Comparison of ENCODE assay signal across 27 cellular contexts in the genomic region with DNA sequence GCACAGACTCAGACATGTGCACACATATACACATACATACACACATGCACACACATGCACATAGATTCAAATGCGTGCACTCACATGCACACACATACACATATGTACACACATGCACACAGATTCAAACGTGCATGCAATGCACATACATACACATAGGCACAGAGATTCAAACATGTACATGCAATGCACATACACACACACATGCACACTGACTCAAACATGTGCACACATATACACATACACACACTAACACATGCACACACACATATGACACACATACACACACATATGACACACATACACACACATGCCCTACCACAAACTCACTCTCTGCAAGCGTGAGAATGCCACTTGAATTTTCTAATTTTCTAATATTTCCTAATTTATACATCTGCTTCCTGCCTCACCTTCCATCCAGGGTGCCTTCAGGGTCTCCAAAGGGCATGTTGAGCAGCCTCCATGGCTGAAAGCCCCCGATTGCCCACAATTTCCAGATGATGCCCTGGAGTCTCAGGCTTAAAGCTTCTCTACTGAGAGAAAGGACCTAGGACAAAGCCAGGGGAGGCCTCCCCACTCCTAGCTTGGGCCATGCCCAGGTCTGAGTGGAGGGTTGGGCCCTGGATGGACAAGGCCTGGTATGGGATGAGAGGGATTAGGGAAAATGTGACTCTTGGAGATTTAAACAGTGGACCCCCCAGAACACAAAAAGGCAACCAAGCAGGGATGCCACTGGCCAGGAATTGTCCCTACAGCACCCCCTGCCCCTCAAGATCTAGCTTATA.
DNase-seq lines count a peak whose midpoint lies in the region; ATAC-seq, FAIRE-seq and TF ChIP-seq lines count a peak whose summit lies in the region.
"Had no signal": no experiment of that assay in that cellular context is flagged by ENCODE, and none has a peak within 500 bp of the region (broad histone marks: within the 10 kb centered on the region; RNA-seq: fewer than 3 reads in every experiment).

No MANE protein-coding gene starts in this region.

- TF ChIP-seq EP300 in esophagus muscularis mucosa (IDR thresholded peaks at IDR 0.05), result no peak

- peaks cover 3 to 42% (median 14%) of the 10 kb centered on the region in 11 donors for H3K9me3 Mint-ChIP-seq in naive thymus-derived CD4-positive, alpha-beta T cell

- no peaks in the 10 kb centered on the region for H3K27me3 ChIP-seq in bronchial epithelial cell (ENCODE audit: control insufficient read depth, insufficient read depth, low read length)
- peaks cover 0 to 18% (median 0%) of the 10 kb centered on the region in 4 donors for H3K27me3 ChIP-seq in esophagus muscularis mucosa
- no peaks in the 10 kb centered on the region for H3K27me3 ChIP-seq in naive thymus-derived CD4-positive, alpha-beta T cell (ENCODE audit: control insufficient read depth in 2 of 2, insufficient read depth in 2 of 2, low read length in 2 of 2)
- no peaks in the 10 kb centered on the region for H3K27me3 ChIP-seq in breast epithelium
- H3K27me3 ChIP-seq: BE2C; BLaER1 treated with 17β-estradiol and CSF1 and Interleukin-3, amounts not matched to agents 10 nM and 100 nM had no signal

- peak; percentile 16 for ATAC-seq in naive thymus-derived CD4-positive, alpha-beta T cell
- ATAC-seq in GM19467 (IDR thresholded peaks at IDR 0.05; ENCODE audit: unreplicated experiment), result no peak
- ATAC-seq: A549, GM23338 had no signal

- CTCF ChIA-PET in naive thymus-derived CD4-positive, alpha-beta T cell (lab: Charles Lee), result no interaction called here

- peaks cover 0 to 31% (median 23%) of the 10 kb centered on the region in 4 donors for H3K9me3 ChIP-seq in esophagus muscularis mucosa
- peaks cover 0 to 10% (median 0%) of the 10 kb centered on the region in 3 experiments for H3K9me3 ChIP-seq in naive thymus-derived CD4-positive, alpha-beta T cell (ENCODE audit: control insufficient read depth in 2 of 3, low read length in 3 of 3)
- H3K9me3 ChIP-seq in breast epithelium, result peaks cover 0 to 27% of the 10 kb centered on the region in 2 donors
- H3K9me3 ChIP-seq: BE2C had no signal

- TF ChIP-seq POLR2A in GM12891 (IDR thresholded peaks at IDR 0.05; ENCODE audit: low read depth, low read length) (no peak), esophagus muscularis mucosa (IDR thresholded peaks at IDR 0.05; ENCODE audit: low read depth) (no peak), breast epithelium (IDR thresholded peaks at IDR 0.05) (no peak), H54 (IDR thresholded peaks at IDR 0.05; ENCODE audit: low read depth, low read length) (no peak)

- H3K27ac ChIP-seq in esophagus muscularis mucosa (replicated peaks in 1 of 4) (no peak overlapping the region), breast epithelium (no peak overlapping the region)
- no peak overlapping the region for H3K27ac ChIP-seq in naive thymus-derived CD4-positive, alpha-beta T cell (ENCODE audit: low read depth, low read length)
- H3K27ac ChIP-seq: A549; BLaER1 treated with 17β-estradiol and CSF1 and Interleukin-3, amounts not matched to agents 10 nM and 100 nM had no signal

- H3K27ac Mint-ChIP-seq in naive thymus-derived CD4-positive, alpha-beta T cell, result no peak overlapping the region
- H3K27ac Mint-ChIP-seq: CD14-positive monocyte; CD4-positive, alpha-beta T cell; CD8-positive, alpha-beta memory T cell; GM23338 had no signal

- H3K36me3 Mint-ChIP-seq in naive thymus-derived CD4-positive, alpha-beta T cell, result peaks cover 0 to 9% (median 0%) of the 10 kb centered on the region in 5 donors
- H3K36me3 Mint-ChIP-seq: CD14-positive monocyte; CD8-positive, alpha-beta memory T cell had no signal

- intact Hi-C loops in esophagus muscularis mucosa (cut with DNase I), result no loop called here
- intact Hi-C loops in naive thymus-derived CD4-positive, alpha-beta T cell (cut with micrococcal nuclease), result no loop called here
- intact Hi-C loops in breast epithelium (cut with DNase I; ENCODE audit: low total_unique reads), result no loop called here

- no peak for TF ChIP-seq CTCF in bronchial epithelial cell (IDR thresholded peaks at IDR 0.05; ENCODE audit: insufficient read depth, low read length, severe bottlenecking)
- no peak for TF ChIP-seq CTCF in esophagus muscularis mucosa (IDR thresholded peaks at IDR 0.05)
- TF ChIP-seq CTCF in breast epithelium (IDR thresholded peaks at IDR 0.05), result no peak

- H3K27me3 Mint-ChIP-seq in naive thymus-derived CD4-positive, alpha-beta T cell, result peaks cover 0 to 16% (median 0%) of the 10 kb centered on the region in 5 donors
- H3K27me3 Mint-ChIP-seq: CD8-positive, alpha-beta memory T cell had no signal

- DNase-seq in GM12891 (ENCODE audit: insufficient read length, low spot score) (no peak), bronchial epithelial cell (ENCODE audit: low read depth) (no peak), esophagus muscularis mucosa (ENCODE audit: extremely low spot score) (peak; percentile 79), breast epithelium (ENCODE audit: low spot score in 2 of 2) (no peak), NCI-H187 (lab: John Stamatoyannopoulos, UW) (no peak), H54 (ENCODE audit: insufficient read length, low spot score) (no peak)
- DNase-seq in naive thymus-derived CD4-positive, alpha-beta T cell, result no peak
- DNase-seq: 8988T; ACHN; AML-193; BE2C; CD4-positive, alpha-beta T cell; CD8-positive, alpha-beta memory T cell; DMS 273 treated with DMSO at 0.1 percent for 48 hours; DMS79; EL; GDM1; H7; HCEC 1CT had no signal

- H3K4me3 Mint-ChIP-seq in naive thymus-derived CD4-positive, alpha-beta T cell, result no peak overlapping the region
- H3K4me3 Mint-ChIP-seq: CD14-positive monocyte; CD4-positive, alpha-beta T cell; CD8-positive, alpha-beta memory T cell; GM23338 had no signal

- POLR2A ChIA-PET in naive thymus-derived CD4-positive, alpha-beta T cell (lab: Charles Lee), result no interaction called here

- H3K4me1 Mint-ChIP-seq in naive thymus-derived CD4-positive, alpha-beta T cell, result no peaks in the 10 kb centered on the region
- H3K4me1 Mint-ChIP-seq: CD14-positive monocyte; CD8-positive, alpha-beta memory T cell; GM23338 had no signal

- 74% methylated on average over 4 of the region's 4 CpGs for WGBS in esophagus muscularis mucosa

- H3K4me1 ChIP-seq in esophagus muscularis mucosa, result no peaks in the 10 kb centered on the region
- H3K4me1 ChIP-seq in naive thymus-derived CD4-positive, alpha-beta T cell (ENCODE audit: control insufficient read depth in 2 of 2, insufficient read depth in 2 of 2, low read length in 2 of 2), result no peaks in the 10 kb centered on the region
- no peaks in the 10 kb centered on the region for H3K4me1 ChIP-seq in breast epithelium
- H3K4me1 ChIP-seq: A549, BE2C had no signal

- H3K36me3 ChIP-seq in bronchial epithelial cell (ENCODE audit: control insufficient read depth, insufficient read depth, low read length) (no peaks in the 10 kb centered on the region), esophagus muscularis mucosa (no peaks in the 10 kb centered on the region), breast epithelium (no peaks in the 10 kb centered on the region)
- no peaks in the 10 kb centered on the region for H3K36me3 ChIP-seq in naive thymus-derived CD4-positive, alpha-beta T cell (ENCODE audit: control insufficient read depth in 2 of 3, insufficient read depth in 3 of 3, low read length in 3 of 3)
- H3K36me3 ChIP-seq: BE2C had no signal

- H3K4me3 ChIP-seq in bronchial epithelial cell (ENCODE audit: low read depth, low read length) (no peak overlapping the region), esophagus muscularis mucosa (no peak overlapping the region), breast epithelium (no peak overlapping the region)
- H3K4me3 ChIP-seq in naive thymus-derived CD4-positive, alpha-beta T cell (ENCODE audit: low read length), result no peak overlapping the region
- H3K4me3 ChIP-seq: A549, GM23338 had no signal

- FAIRE-seq in GM12891 (lab: Jason Lieb, UNC) (peak; percentile 59), bronchial epithelial cell (lab: Jason Lieb, UNC) (peak; percentile 23), H54 (lab: Jason Lieb, UNC) (no peak)
- FAIRE-seq: A549, D721Med, GM12892, GM19239 had no signal

TF ChIP-seq in GM12891, 5 proteins besides CTCF, POLR2A, EP300 and RAD21:
- TF ChIP-seq PAX5 (IDR thresholded peaks at IDR 0.05; ENCODE audit: insufficient read depth, low read length, severe bottlenecking) (no peak), SPI1 (IDR thresholded peaks at IDR 0.05; ENCODE audit: low read depth, low read length) (no peak)
